13 cellular contexts compared by ENCODE assay signal in genomic region chr2:200252661-200253067, GRCh38. TPM values are rescaled to one million over a fixed set of nuclear protein-coding genes. Genes with fewer than 3 reads are reported as not detected.
DNase-seq lines count a peak whose midpoint lies in the region; ATAC-seq and TF ChIP-seq lines count a peak whose summit lies in the region.
"Had no signal": no experiment of that assay in that cellular context is flagged by ENCODE, and none has a peak within 500 bp of the region (broad histone marks: within the 10 kb centered on the region; RNA-seq: fewer than 3 reads in every experiment).

No MANE protein-coding gene starts in this region.

- POLR2A ChIA-PET in WTC11 (lab: Charles Lee): no interaction called here

- H3K4me1 Mint-ChIP-seq in WTC11 (peaks cover 21% of the 10 kb centered on the region), progenitor cell of endocrine pancreas (ENCODE audit: low read depth) (peaks cover 13% of the 10 kb centered on the region)

- no peak overlapping the region for H3K27ac ChIP-seq in WERI-Rb-1
- H3K27ac ChIP-seq: uterus, VCaP had no signal

- CTCF ChIA-PET in WTC11 (lab: Charles Lee): no interaction called here

- in situ Hi-C loops in ACHN (cut with HindIII; ENCODE audit: low pct_ligation_motif_present, low pct_unique_long_range_greater_than_20kb, low sequenced_read_pairs): no loop called here

- no peaks in the 10 kb centered on the region for H3K9me3 Mint-ChIP-seq in WTC11
- no peaks in the 10 kb centered on the region for H3K9me3 Mint-ChIP-seq in progenitor cell of endocrine pancreas (ENCODE audit: low read depth)
- H3K9me3 Mint-ChIP-seq: activated T-helper 2 cell treated with anti-CD3 and anti-CD28 coated beads, Interferon-gamma antibody, Interleukin-2, Interleukin-4, amounts not matched to agents 10 μg/mL and 5 μg/mL and 100 μg/mL, durations not matched to agents 14 hours and 24 hours and 36 hours had no signal

- ATAC-seq in WTC11: peak; percentile 60
- ATAC-seq in HG02938 (IDR thresholded peaks at IDR 0.05; ENCODE audit: unreplicated experiment): no peak

- H3K4me3 Mint-ChIP-seq in WTC11 (no peak overlapping the region), progenitor cell of endocrine pancreas (ENCODE audit: low read depth) (no peak overlapping the region)

- H3K9me3 ChIP-seq in WERI-Rb-1 (ENCODE audit: severe bottlenecking): no peaks in the 10 kb centered on the region
- H3K9me3 ChIP-seq: uterus had no signal

- DNase-seq in GM03348 (ENCODE audit: low spot score) (peak; percentile 62), WTC11 (ENCODE audit: low spot score) (no peak), glomerular visceral epithelial cell (ENCODE audit: extremely low spot score) (peak; percentile 4), progenitor cell of endocrine pancreas (ENCODE audit: low spot score, unreplicated experiment) (no peak), WERI-Rb-1 (no peak), ACHN (no peak)
- no peak for DNase-seq in NK-92 treated with Interleukin-12 subunit alpha and Interleukin-12 subunit beta, amount 100 ng/mL, for 24 hours (lab: John Stamatoyannopoulos, UW)
- DNase-seq: NCI-H2081, posterior cingulate gyrus, uterus had no signal

- no peak overlapping the region for H3K4me3 ChIP-seq in WERI-Rb-1 (ENCODE audit: low read depth, low read length)
- H3K4me3 ChIP-seq: uterus had no signal

- H3K27ac Mint-ChIP-seq in WTC11 (no peak overlapping the region), progenitor cell of endocrine pancreas (peak overlapping the region; percentile 89)
- H3K27ac Mint-ChIP-seq: activated T-helper 2 cell treated with anti-CD3 and anti-CD28 coated beads, Interferon-gamma antibody, Interleukin-2, Interleukin-4, amounts not matched to agents 10 μg/mL and 5 μg/mL and 100 μg/mL, durations not matched to agents 14 hours and 24 hours and 36 hours had no signal

- H3K27me3 Mint-ChIP-seq in WTC11 (ENCODE audit: low read depth) (no peaks in the 10 kb centered on the region; the same call in 1 of the 2 replicates), progenitor cell of endocrine pancreas (no peaks in the 10 kb centered on the region)

- H3K36me3 Mint-ChIP-seq in WTC11 (no peaks in the 10 kb centered on the region), progenitor cell of endocrine pancreas (ENCODE audit: insufficient read depth) (no peaks in the 10 kb centered on the region)

- H3K27me3 ChIP-seq in WERI-Rb-1 (ENCODE audit: insufficient read depth, low read depth, severe bottlenecking): no peaks in the 10 kb centered on the region
- H3K27me3 ChIP-seq: uterus had no signal

- H3K36me3 ChIP-seq in WERI-Rb-1: no peaks in the 10 kb centered on the region
- H3K36me3 ChIP-seq: uterus had no signal

- TF ChIP-seq CTCF in WTC11 (IDR thresholded peaks at IDR 0.05) (no peak), progenitor cell of endocrine pancreas (IDR thresholded peaks at IDR 0.05; ENCODE audit: unreplicated experiment) (no peak), WERI-Rb-1 (IDR thresholded peaks at IDR 0.05; ENCODE audit: low read depth, low read length) (no peak)

TF ChIP-seq in WTC11, 78 proteins besides CTCF, POLR2A, EP300 and RAD21 (continues in another document):
- TF ChIP-seq ZNF281 (CRISPR knock-in tag; IDR thresholded peaks at IDR 0.05) (no peak), FOXJ3 (CRISPR knock-in tag; IDR thresholded peaks at IDR 0.05; ENCODE audit: borderline replicate concordance) (no peak), STAT6 (CRISPR knock-in tag; conservative IDR thresholded peaks at IDR 0.05; ENCODE audit: low read depth) (no peak), HMGA2 (CRISPR knock-in tag; IDR thresholded peaks at IDR 0.05) (no peak), E2F5 (CRISPR knock-in tag; IDR thresholded peaks at IDR 0.05) (no peak), MAX (CRISPR knock-in tag; IDR thresholded peaks at IDR 0.05) (no peak), TEAD1 (CRISPR knock-in tag; IDR thresholded peaks at IDR 0.05) (no peak), NR3C1 (CRISPR knock-in tag; conservative IDR thresholded peaks at IDR 0.05; ENCODE audit: low read depth) (no peak), ZBTB21 (CRISPR knock-in tag; IDR thresholded peaks at IDR 0.05; ENCODE audit: borderline replicate concordance) (no peak), ZNF317 (CRISPR knock-in tag; IDR thresholded peaks at IDR 0.05; ENCODE audit: borderline replicate concordance, low read depth) (no peak), E2F4 (CRISPR knock-in tag; IDR thresholded peaks at IDR 0.05; ENCODE audit: borderline replicate concordance, low read depth) (no peak)
- TF ChIP-seq, protein P1, sequence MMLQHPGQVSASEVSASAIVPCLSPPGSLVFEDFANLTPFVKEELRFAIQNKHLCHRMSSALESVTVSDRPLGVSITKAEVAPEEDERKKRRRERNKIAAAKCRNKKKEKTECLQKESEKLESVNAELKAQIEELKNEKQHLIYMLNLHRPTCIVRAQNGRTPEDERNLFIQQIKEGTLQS (CRISPR knock-in tag; conservative IDR thresholded peaks at IDR 0.05): no peak

RNA-seq across cellular contexts. Expression of gene SPATS2L, which starts 53.8 kb away (rescaled TPM):
- total RNA-seq in WTC11 (2021) (103 to 112 TPM (median 111 TPM) in 3 replicates), progenitor cell of endocrine pancreas (110 and 121 TPM in 2 replicates)

Comparison
In these comparisons a context has a peak if more than half of its experiments do, and no peak if none do; other contexts are left out.
1. DNase-seq: peak in GM03348 (single experiment) and glomerular visceral epithelial cell (single experiment); none in WTC11 (single experiment), progenitor cell of endocrine pancreas (single experiment), WERI-Rb-1 (single experiment), ACHN (single experiment) and NK-92 treated with Interleukin-12 subunit alpha and Interleukin-12 subunit beta, amount 100 ng/mL, for 24 hours (single experiment).